In genomic region chr1:150511551-150511950, GRCh38 we compare ENCODE assay signal across 24 cellular contexts. TPM values are rescaled to one million over a fixed set of nuclear protein-coding genes. Genes with fewer than 3 reads are reported as not detected.
DNase-seq lines count a peak whose midpoint lies in the region; ATAC-seq and TF ChIP-seq lines count a peak whose summit lies in the region.
"Had no signal": no experiment of that assay in that cellular context is flagged by ENCODE, and none has a peak within 500 bp of the region (broad histone marks: within the 10 kb centered on the region; RNA-seq: fewer than 3 reads in every experiment).

No MANE protein-coding gene starts in this region.

- H3K4me3 Mint-ChIP-seq in nephron progenitor cell, result no peak overlapping the region
- no peak overlapping the region for H3K4me3 Mint-ChIP-seq in natural killer cell treated with Interleukin-12 subunit alpha and Interleukin-12 subunit beta and Interleukin-15 and Interleukin-18, amount 100 ng/mL, for 72 hours
- H3K4me3 Mint-ChIP-seq: activated CD8-positive, alpha-beta memory T cell treated with anti-CD3 and anti-CD28 coated beads, Interleukin-2, amount 10 ng/mL, durations not matched to agents 7 days and 5 days had no signal

- no peaks in the 10 kb centered on the region for H3K36me3 ChIP-seq in mammary epithelial cell (ENCODE audit: insufficient read depth, low read length)
- H3K36me3 ChIP-seq: cardiac muscle cell, ovary had no signal

- ATAC-seq in natural killer cell treated with Interleukin-12 subunit alpha and Interleukin-12 subunit beta and Interleukin-15 and Interleukin-18, amount 100 ng/mL, for 72 hours, result no peak
- no peak for ATAC-seq in HG02970 (IDR thresholded peaks at IDR 0.05; ENCODE audit: low FRiP score, unreplicated experiment)
- ATAC-seq: activated CD8-positive, alpha-beta memory T cell treated with anti-CD3 and anti-CD28 coated beads, Interleukin-2, amount 10 ng/mL, durations not matched to agents 7 days and 5 days; Panc1; SK-N-SH treated with all-trans-retinoic acid at 6 μM for 48 hours had no signal

- H3K27ac ChIP-seq in mammary epithelial cell (ENCODE audit: insufficient read depth, low read depth, low read length), result no peak overlapping the region
- H3K27ac ChIP-seq: cardiac muscle cell, dorsolateral prefrontal cortex, ovary, sigmoid colon had no signal

- intact Hi-C loops in mammary epithelial cell (cut with micrococcal nuclease), result no loop called here

- peaks cover 33% of the 10 kb centered on the region for H3K36me3 Mint-ChIP-seq in nephron progenitor cell (ENCODE audit: low read depth)
- no peaks in the 10 kb centered on the region for H3K36me3 Mint-ChIP-seq in natural killer cell treated with Interleukin-12 subunit alpha and Interleukin-12 subunit beta and Interleukin-15 and Interleukin-18, amount 100 ng/mL, for 72 hours

- dilution Hi-C loops in mammary epithelial cell (cut with HindIII; ENCODE audit: low sequenced_read_pairs), result loop anchor here (5.0 to 10.0 kb wide), 2 partner anchors 63 to 124 kb away; partner anchors contain the start of gene MCL1

- no TSS peak for BruUV-seq in mammary epithelial cell (replicated peaks; lab: Mats Ljungman, UMichigan)

- H3K4me1 ChIP-seq in mammary epithelial cell (ENCODE audit: insufficient read depth, low read length), result peaks cover 22% of the 10 kb centered on the region

- no peaks in the 10 kb centered on the region for H3K9me3 Mint-ChIP-seq in nephron progenitor cell
- H3K9me3 Mint-ChIP-seq in natural killer cell treated with Interleukin-12 subunit alpha and Interleukin-12 subunit beta and Interleukin-15 and Interleukin-18, amount 100 ng/mL, for 72 hours, result no peaks in the 10 kb centered on the region
- H3K9me3 Mint-ChIP-seq: activated T-helper 2 cell treated with anti-CD3 and anti-CD28 coated beads, Interferon-gamma antibody, Interleukin-2, Interleukin-4, amounts not matched to agents 10 μg/mL and 5 μg/mL and 100 μg/mL, durations not matched to agents 14 hours and 24 hours and 36 hours; IgD-negative memory B cell had no signal

- CTCF ChIA-PET in mammary epithelial cell (lab: Charles Lee; ENCODE audit: low non-redundant PET), result no interaction called here

- peak; percentile 60 for DNase-seq in DMS153 treated with DMSO at 0.1 percent for 48 hours (lab: John Stamatoyannopoulos, UW; ENCODE audit: unreplicated experiment)
- peak; percentile 85 for DNase-seq in NCI-H146 treated with DMSO at 0.1 percent for 48 hours (lab: John Stamatoyannopoulos, UW; ENCODE audit: unreplicated experiment)
- peak; percentile 50 for DNase-seq in NCI-H774 (lab: John Stamatoyannopoulos, UW)
- no peak for DNase-seq in nephron progenitor cell
- no peak for DNase-seq in natural killer cell treated with Interleukin-12 subunit alpha and Interleukin-12 subunit beta and Interleukin-15 and Interleukin-18, amount 100 ng/mL, for 72 hours (ENCODE audit: low spot score)
- no peak for DNase-seq in mammary epithelial cell
- DNase-seq: activated CD4-positive, alpha-beta T cell treated with anti-CD3 and anti-CD28 coated beads for 1 hour; activated CD8-positive, alpha-beta memory T cell treated with anti-CD3 and anti-CD28 coated beads, Interleukin-2, amount 10 ng/mL, durations not matched to agents 7 days and 5 days; dorsolateral prefrontal cortex; erythroblast; sigmoid colon; stimulated activated CD4-positive, alpha-beta T cell treated with anti-CD3 and anti-CD28 coated beads, Interleukin-1b, Interleukin-23, amount 100 ng/mL, for 48 hours had no signal

- no peaks in the 10 kb centered on the region for H3K79me2 ChIP-seq in mammary epithelial cell (ENCODE audit: insufficient read depth, low read length)

- peaks cover 79% of the 10 kb centered on the region for H3K4me1 Mint-ChIP-seq in nephron progenitor cell
- H3K4me1 Mint-ChIP-seq in natural killer cell treated with Interleukin-12 subunit alpha and Interleukin-12 subunit beta and Interleukin-15 and Interleukin-18, amount 100 ng/mL, for 72 hours (ENCODE audit: low read depth in 2 of 2), result peaks cover 7 to 13% of the 10 kb centered on the region in 2 donors

- in situ Hi-C loops in mammary epithelial cell (cut with MboI; ENCODE audit: low sequenced_read_pairs in 2 of 2), result no loop called here

- H3K27me3 ChIP-seq in mammary epithelial cell (ENCODE audit: insufficient read depth, low read length), result no peaks in the 10 kb centered on the region
- H3K27me3 ChIP-seq: cardiac muscle cell, dorsolateral prefrontal cortex, ovary, sigmoid colon had no signal

- no peaks in the 10 kb centered on the region for H4K20me1 ChIP-seq in mammary epithelial cell (ENCODE audit: insufficient read depth, low read length)

- WGBS in mammary epithelial cell (ENCODE audit: low coverage, missing lambda C conversion rate), result 86% methylated on average over 12 of the region's 12 CpGs

- no peak overlapping the region for H3K9ac ChIP-seq in mammary epithelial cell (ENCODE audit: insufficient read depth, low read length)

- H3K4me2 ChIP-seq in mammary epithelial cell (ENCODE audit: insufficient read depth, low read depth, low read length), result no peak overlapping the region

- TF ChIP-seq CTCF in nephron progenitor cell (IDR thresholded peaks at IDR 0.05) (no peak), mammary epithelial cell (conservative IDR thresholded peaks at IDR 0.05 in 1 of 2, IDR thresholded peaks at IDR 0.05 in 1 of 2; ENCODE audit: extremely low read depth in 1 of 2, insufficient read depth in 1 of 2, low read depth in 1 of 2, low read length in 2 of 2) (no peak)

- no peaks in the 10 kb centered on the region for H3K27me3 Mint-ChIP-seq in nephron progenitor cell (ENCODE audit: low read depth, poor library complexity)
- no peaks in the 10 kb centered on the region for H3K27me3 Mint-ChIP-seq in natural killer cell treated with Interleukin-12 subunit alpha and Interleukin-12 subunit beta and Interleukin-15 and Interleukin-18, amount 100 ng/mL, for 72 hours
- H3K27me3 Mint-ChIP-seq: activated CD8-positive, alpha-beta memory T cell treated with anti-CD3 and anti-CD28 coated beads, Interleukin-2, amount 10 ng/mL, durations not matched to agents 7 days and 5 days; IgD-negative memory B cell had no signal

- peak overlapping the region; percentile 82 for H3K27ac Mint-ChIP-seq in nephron progenitor cell
- peak overlapping the region in 1 of 2 donors; percentile 50 for H3K27ac Mint-ChIP-seq in natural killer cell treated with Interleukin-12 subunit alpha and Interleukin-12 subunit beta and Interleukin-15 and Interleukin-18, amount 100 ng/mL, for 72 hours
- H3K27ac Mint-ChIP-seq: activated CD8-positive, alpha-beta memory T cell treated with anti-CD3 and anti-CD28 coated beads, Interleukin-2, amount 10 ng/mL, durations not matched to agents 7 days and 5 days; activated T-helper 2 cell treated with anti-CD3 and anti-CD28 coated beads, Interferon-gamma antibody, Interleukin-2, Interleukin-4, amounts not matched to agents 10 μg/mL and 5 μg/mL and 100 μg/mL, durations not matched to agents 14 hours and 24 hours and 36 hours had no signal

- H3K9me3 ChIP-seq in mammary epithelial cell (replicated peaks; ENCODE audit: insufficient read depth, low read length), result no peaks in the 10 kb centered on the region
- H3K9me3 ChIP-seq: ovary, sigmoid colon had no signal

- no peak overlapping the region for H3K4me3 ChIP-seq in mammary epithelial cell (replicated peaks in 1 of 3; ENCODE audit: insufficient read depth in 1 of 3, low read depth in 2 of 3, low read length in 3 of 3)
- H3K4me3 ChIP-seq: cardiac muscle cell, dorsolateral prefrontal cortex, ovary, sigmoid colon had no signal

- H2AFZ ChIP-seq in mammary epithelial cell (ENCODE audit: low read depth, low read length), result no peak overlapping the region

RNA-seq across cellular contexts. Expression of gene ECM1, which starts 3.6 kb away (rescaled TPM):
- total RNA-seq in natural killer cell treated with Interleukin-12 subunit alpha and Interleukin-12 subunit beta and Interleukin-15 and Interleukin-18, amount 100 ng/mL, for 72 hours, result 1 to 10 TPM; 1.2 to 1.9 TPM
- 10 to 100 TPM; 12.5 to 16.2 TPM for total RNA-seq in mammary epithelial cell
- polyA plus RNA-seq in mammary epithelial cell, result 11.7 TPM
- polyA minus RNA-seq in mammary epithelial cell, result 13.3 TPM

RNA-seq across cellular contexts. Expression of gene FALEC, which starts 4.0 kb away (rescaled TPM):
- not detected for total RNA-seq in natural killer cell treated with Interleukin-12 subunit alpha and Interleukin-12 subunit beta and Interleukin-15 and Interleukin-18, amount 100 ng/mL, for 72 hours
- not detected for total RNA-seq in mammary epithelial cell
- not detected for polyA plus RNA-seq in mammary epithelial cell
- not detected for polyA minus RNA-seq in mammary epithelial cell
- total RNA-seq: G401, glomerular endothelial cell, liver, NCI-H460, sigmoid colon, ureter had no signal
- polyA plus RNA-seq: liver had no signal

RNA-seq across cellular contexts. Expression of gene TARS2, which starts 24.3 kb away (rescaled TPM):
- total RNA-seq in natural killer cell treated with Interleukin-12 subunit alpha and Interleukin-12 subunit beta and Interleukin-15 and Interleukin-18, amount 100 ng/mL, for 72 hours, result 10 to 100 TPM; 31.5 to 59.9 TPM
- total RNA-seq in mammary epithelial cell, result 10 to 100 TPM; 23.3 to 27.0 TPM
- polyA plus RNA-seq in mammary epithelial cell, result 17.9 TPM
- polyA minus RNA-seq in mammary epithelial cell, result 57.0 TPM

RNA-seq across cellular contexts. Expression of gene ADAMTSL4, which starts 37.7 kb away (rescaled TPM):
- 1 to 10 TPM in 1 of 2 donors, under 1 TPM in 1; 0.48 to 1.0 TPM for total RNA-seq in natural killer cell treated with Interleukin-12 subunit alpha and Interleukin-12 subunit beta and Interleukin-15 and Interleukin-18, amount 100 ng/mL, for 72 hours
- total RNA-seq in mammary epithelial cell, result 10 to 100 TPM in 1 of 2 donors, 1 to 10 TPM in 1; 2.9 to 98.0 TPM
- polyA plus RNA-seq in mammary epithelial cell, result 4.8 TPM
- 5.1 TPM for polyA minus RNA-seq in mammary epithelial cell

Comparison
In these comparisons a context has a peak if more than half of its experiments do, and no peak if none do; other contexts are left out.
1. DNase-seq: peak in DMS153 treated with DMSO at 0.1 percent for 48 hours (single experiment), NCI-H146 treated with DMSO at 0.1 percent for 48 hours (single experiment) and NCI-H774 (single experiment); none in nephron progenitor cell (single experiment), natural killer cell treated with Interleukin-12 subunit alpha and Interleukin-12 subunit beta and Interleukin-15 and Interleukin-18, amount 100 ng/mL, for 72 hours (single experiment) and mammary epithelial cell (single experiment).
2. RNA of gene ECM1, which starts 3.6 kb away (total RNA-seq): 12.5 to 16.2 TPM in mammary epithelial cell; 1.2 to 1.9 TPM in natural killer cell treated with Interleukin-12 subunit alpha and Interleukin-12 subunit beta and Interleukin-15 and Interleukin-18, amount 100 ng/mL, for 72 hours; every median in the first group is over 4 times any median in the second.